ENCODE assay signal across 8 cellular contexts in genomic region chr13:45331981-45332830, GRCh38. TPM values are rescaled to one million over a fixed set of nuclear protein-coding genes. Genes with fewer than 3 reads are reported as not detected.
DNase-seq lines count a peak whose midpoint lies in the region; ATAC-seq and TF ChIP-seq lines count a peak whose summit lies in the region.

No MANE protein-coding gene starts in this region.

- TF ChIP-seq CTCF in astrocyte of the spinal cord (IDR thresholded peaks at IDR 0.05; ENCODE audit: low read depth, low read length) (no peak), lower lobe of right lung (IDR thresholded peaks at IDR 0.05) (no peak)

- no peaks in the 10 kb centered on the region for H3K27me3 ChIP-seq in lower lobe of right lung (ENCODE audit: low read depth)

- no peaks in the 10 kb centered on the region for H3K9me3 ChIP-seq in lower lobe of right lung

- peak; percentile 72 to 76 for DNase-seq in AML-193 (lab: John Stamatoyannopoulos, UW)
- DNase-seq in astrocyte of the spinal cord (ENCODE audit: low read depth, low spot score): peak; percentile 88
- no peak for DNase-seq in lower lobe of right lung
- DNase-seq in NCI-H2196 treated with DMSO at 0.1 percent for 48 hours (lab: John Stamatoyannopoulos, UW; ENCODE audit: unreplicated experiment): no peak
- DNase-seq in HEK293T (ENCODE audit: extremely low spot score): no peak

- POLR2A ChIA-PET in HEK293T (lab: Yijun Ruan, JAX): interaction anchor here (1.0 to 1.5 kb wide), 4 partner anchors 9 to 86 kb away, joined by 3 to 5 read pairs (median 4); partner anchors contain the start of genes SLC25A30 and TPT1

- H3K4me3 ChIP-seq in astrocyte of the spinal cord (ENCODE audit: low read depth, low read length): no peak overlapping the region
- H3K4me3 ChIP-seq in lower lobe of right lung: no peak overlapping the region

- intact Hi-C loops in lower lobe of right lung (cut with DNase I): no loop called here

- H3K36me3 ChIP-seq in lower lobe of right lung: peaks cover 40% of the 10 kb centered on the region

- CTCF ChIA-PET in HEK293T (lab: Yijun Ruan, JAX): no interaction called here

- in situ Hi-C loops in astrocyte of the spinal cord (cut with HindIII; ENCODE audit: low sequenced_read_pairs): no loop called here

- 0 out of 2 replicates have a peak, but pooled peaks have one; percentile 21 for TF ChIP-seq EP300 in Ishikawa (IDR thresholded peaks at IDR 0.05; ENCODE audit: borderline replicate concordance)

- peaks cover 87% of the 10 kb centered on the region for H3K4me1 ChIP-seq in lower lobe of right lung

- H3K27ac ChIP-seq in lower lobe of right lung: no peak overlapping the region

- TF ChIP-seq RAD21 in Ishikawa (IDR thresholded peaks at IDR 0.05; ENCODE audit: low read depth): no peak

- ATAC-seq in lower lobe of right lung (peak; percentile 18 to 31), HG03045 (IDR thresholded peaks at IDR 0.05; ENCODE audit: unreplicated experiment) (no peak), HG03460 (IDR thresholded peaks at IDR 0.05; ENCODE audit: unreplicated experiment) (no peak)

TF ChIP-seq in Ishikawa, 13 proteins besides CTCF, POLR2A, EP300 and RAD21:
- no peak for TF ChIP-seq EGR1 (IDR thresholded peaks at IDR 0.05)
- TF ChIP-seq YY1 (IDR thresholded peaks at IDR 0.05; ENCODE audit: low read depth): no peak
- TF ChIP-seq FOXM1 (IDR thresholded peaks at IDR 0.05; ENCODE audit: borderline replicate concordance, low read depth): no peak
- TF ChIP-seq TEAD4 (IDR thresholded peaks at IDR 0.05): no peak
- TF ChIP-seq CREB1 (IDR thresholded peaks at IDR 0.05; ENCODE audit: low read depth): no peak
- no peak for TF ChIP-seq CEBPB (IDR thresholded peaks at IDR 0.05)
- no peak for TF ChIP-seq MAX (IDR thresholded peaks at IDR 0.05)
- no peak for TF ChIP-seq ZBTB7A (IDR thresholded peaks at IDR 0.05; ENCODE audit: low read depth)
- TF ChIP-seq TAF1 (IDR thresholded peaks at IDR 0.05; ENCODE audit: low read depth): no peak
- TF ChIP-seq NFIC (IDR thresholded peaks at IDR 0.05): 0 out of 2 replicates have a peak, but pooled peaks have one; percentile 8
- 0 out of 2 replicates have a peak, but pooled peaks have one; percentile 20 for TF ChIP-seq TCF12 (IDR thresholded peaks at IDR 0.05; ENCODE audit: low read depth)
- no peak for TF ChIP-seq REST (IDR thresholded peaks at IDR 0.05; ENCODE audit: low read depth)

TF ChIP-seq in HEK293T, 16 proteins besides CTCF, POLR2A, EP300 and RAD21:
- TF ChIP-seq LEF1 (IDR thresholded peaks at IDR 0.05; ENCODE audit: borderline replicate concordance) (no peak), TARDBP (IDR thresholded peaks at IDR 0.05) (no peak), HDGF (IDR thresholded peaks at IDR 0.05; ENCODE audit: borderline replicate concordance) (no peak), L3MBTL2 (conservative IDR thresholded peaks at IDR 0.05) (no peak), SP1 (IDR thresholded peaks at IDR 0.05) (no peak), ZNF384 (IDR thresholded peaks at IDR 0.05) (no peak), PKNOX1 (IDR thresholded peaks at IDR 0.05) (no peak)
TF ChIP-seq in HEK293T: peak in this region for 0.

RNA-seq across cellular contexts. Expression of gene TPT1, which starts 8.8 kb away (rescaled TPM):
- 5,010 TPM for total RNA-seq in lower lobe of right lung

Comparison
In these comparisons a context has a peak if more than half of its experiments do, and no peak if none do; other contexts are left out.
1. DNase-seq: peak in AML-193 (2 of 2) and astrocyte of the spinal cord (single experiment); none in lower lobe of right lung (single experiment), NCI-H2196 treated with DMSO at 0.1 percent for 48 hours (single experiment) and HEK293T (single experiment).
2. ATAC-seq: peak in lower lobe of right lung (2 of 2); none in HG03045 (single experiment) and HG03460 (single experiment).